In the genomic region with DNA sequence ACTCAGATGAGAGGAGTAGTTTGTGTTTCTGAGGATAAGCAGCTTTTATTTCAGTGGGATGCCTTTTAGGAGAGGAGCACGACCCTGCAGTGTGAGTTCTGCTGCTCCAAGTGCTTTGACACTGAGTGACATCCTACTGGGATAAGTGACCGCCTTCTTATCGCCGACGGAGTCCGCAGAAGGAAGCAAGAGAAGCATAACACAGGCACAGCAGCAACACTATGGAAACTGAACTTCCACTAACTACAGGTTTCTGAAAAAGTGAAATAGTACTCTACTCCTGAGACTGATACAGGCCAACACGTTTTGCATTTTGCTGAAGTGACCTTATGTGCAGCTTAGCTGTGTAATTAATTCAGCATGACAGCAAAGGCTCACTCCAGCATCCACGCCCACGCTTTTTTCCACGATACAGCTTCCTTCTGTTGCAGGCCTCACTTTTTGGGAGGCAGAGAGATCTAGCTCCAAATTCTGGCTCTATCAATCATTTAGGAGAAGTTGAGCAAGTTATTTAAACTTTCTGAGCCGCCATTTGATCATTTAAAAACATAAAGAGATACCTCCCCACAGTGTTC, we compare ENCODE assay signal across 10 cellular contexts.
DNase-seq lines count a peak whose midpoint lies in the region; ATAC-seq and TF ChIP-seq lines count a peak whose summit lies in the region.
"Had no signal": no experiment of that assay in that cellular context is flagged by ENCODE, and none has a peak within 500 bp of the region (broad histone marks: within the 10 kb centered on the region; RNA-seq: fewer than 3 reads in every experiment).

No MANE protein-coding gene starts in this region.

- in situ Hi-C loops in G401 (cut with HindIII; ENCODE audit: low sequenced_read_pairs) = no loop called here

- no peaks in the 10 kb centered on the region for H3K27me3 ChIP-seq in tibial nerve

- peaks cover 0 to 46% (median 14%) of the 10 kb centered on the region in 4 donors for H3K4me1 ChIP-seq in tibial nerve

- DNase-seq in activated effector memory CD4-positive, alpha-beta T cell treated with anti-CD3 and anti-CD28 coated beads, Interleukin-2, amount 50 U/mL, for 16 hours = peak; percentile 43
- no peak for DNase-seq in activated effector memory CD4-positive, alpha-beta T cell treated with Interleukin-2 at 50 U/mL for 16 hours
- DNase-seq in choroid plexus epithelial cell (ENCODE audit: low read depth) (peak; percentile 54), left lobe of liver (ENCODE audit: low spot score) (no peak), tibial nerve (ENCODE audit: low spot score in 2 of 2) (no peak), G401 (ENCODE audit: low spot score) (no peak)
- no peak for DNase-seq in activated CD4-positive, CD25-positive, alpha-beta regulatory T cell (lab: John Stamatoyannopoulos, UW)
- DNase-seq: stimulated activated CD4-positive, alpha-beta T cell treated with anti-CD3 and anti-CD28 coated beads, Interleukin-12 subunit alpha, Interleukin-12 subunit beta, amount 100 ng/mL, for 4 hours; stimulated activated CD8-positive, alpha-beta memory T cell treated with anti-CD3 and anti-CD28 coated beads, Interleukin-4, amount 100 ng/mL, for 48 hours had no signal

- peak; percentile 40 for ATAC-seq in left lobe of liver
- ATAC-seq in HG02970 (IDR thresholded peaks at IDR 0.05; ENCODE audit: low FRiP score, unreplicated experiment) = no peak

- peaks cover 0 to 39% (median 0%) of the 10 kb centered on the region in 3 donors for H3K36me3 ChIP-seq in tibial nerve

- H3K9me3 ChIP-seq in tibial nerve = no peaks in the 10 kb centered on the region

- H3K4me3 ChIP-seq in choroid plexus epithelial cell (ENCODE audit: low read depth, low read length) (peak overlapping the region; percentile 39), tibial nerve (peak overlapping the region; percentile 11 to 41 (median 32))

- WGBS in tibial nerve, 2 donors = 28 to 40% methylated on average over 11 of the region's 11 CpGs

- peak in 1 of 2 donors; percentile 16 for TF ChIP-seq EP300 in tibial nerve (IDR thresholded peaks at IDR 0.05)

- peak overlapping the region; percentile 45 to 89 (median 66) for H3K27ac ChIP-seq in tibial nerve

- TF ChIP-seq CTCF in choroid plexus epithelial cell (conservative IDR thresholded peaks at IDR 0.05; ENCODE audit: low read depth, low read length) (no peak), tibial nerve (IDR thresholded peaks at IDR 0.05) (no peak)

- no peak for TF ChIP-seq POLR2A in tibial nerve (IDR thresholded peaks at IDR 0.05)

Comparison
In these comparisons a context has a peak if more than half of its experiments do, and no peak if none do; other contexts are left out.
1. DNase-seq: peak in activated effector memory CD4-positive, alpha-beta T cell treated with anti-CD3 and anti-CD28 coated beads, Interleukin-2, amount 50 U/mL, for 16 hours (single experiment) and choroid plexus epithelial cell (single experiment); none in activated effector memory CD4-positive, alpha-beta T cell treated with Interleukin-2 at 50 U/mL for 16 hours (single experiment), left lobe of liver (single experiment), tibial nerve (0 of 2), G401 (single experiment) and activated CD4-positive, CD25-positive, alpha-beta regulatory T cell (0 of 4).